ENCODE assay signal across 22 cellular contexts in the genomic region with DNA sequence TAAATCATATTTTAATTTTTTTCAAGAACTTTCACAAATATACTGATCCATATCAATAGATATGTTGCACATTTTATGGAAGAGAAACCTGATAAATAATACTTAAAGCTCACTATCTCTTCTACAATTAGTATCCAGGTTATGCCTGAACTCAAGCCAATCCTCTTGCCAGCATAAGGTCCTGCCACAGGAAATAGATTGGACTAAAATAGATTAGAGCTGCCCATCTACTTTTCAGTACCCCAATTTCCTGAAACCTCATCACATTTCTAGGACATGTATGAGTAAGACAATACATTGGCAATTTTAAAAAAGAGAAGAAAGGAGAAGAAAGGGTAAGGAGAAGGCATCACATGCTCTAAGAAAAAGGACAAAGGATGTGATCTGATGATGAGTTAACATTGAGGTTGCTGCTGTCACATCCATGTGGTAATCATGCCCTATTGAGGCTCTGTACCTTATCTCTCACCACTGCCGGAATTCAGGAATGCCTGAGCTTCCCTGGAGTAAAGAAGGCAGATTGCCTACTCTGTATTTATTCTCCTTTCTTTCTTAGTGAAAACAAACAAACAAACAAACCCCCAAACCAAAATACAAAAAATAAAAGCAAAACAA.
A peak's percentile ranks its signal among the peaks of the same experiment; 100 is the strongest.
DNase-seq lines count a peak whose midpoint lies in the region; ATAC-seq and TF ChIP-seq lines count a peak whose summit lies in the region.
"Had no signal": no experiment of that assay in that cellular context is flagged by ENCODE, and none has a peak within 500 bp of the region (broad histone marks: within the 10 kb centered on the region; RNA-seq: fewer than 3 reads in every experiment).

No MANE protein-coding gene starts in this region.

- BruUV-seq in Caco-2 (replicated peaks; lab: Mats Ljungman, UMichigan) = no TSS peak

- no peaks in the 10 kb centered on the region for H3K9me3 Mint-ChIP-seq in stimulated activated effector memory CD8-positive, alpha-beta T cell treated with anti-CD3 and anti-CD28 coated beads, Interleukin-12 subunit alpha, Interleukin-12 subunit beta, amount 100 ng/mL, for 72 hours
- H3K9me3 Mint-ChIP-seq in Caco-2 (ENCODE audit: unreplicated experiment) = no peaks in the 10 kb centered on the region
- no peaks in the 10 kb centered on the region for H3K9me3 Mint-ChIP-seq in CD8-positive, alpha-beta T cell
- H3K9me3 Mint-ChIP-seq: CD4-positive, alpha-beta T cell had no signal

- peaks cover 5% of the 10 kb centered on the region for H3K4me1 Mint-ChIP-seq in stimulated activated effector memory CD8-positive, alpha-beta T cell treated with anti-CD3 and anti-CD28 coated beads, Interleukin-12 subunit alpha, Interleukin-12 subunit beta, amount 100 ng/mL, for 72 hours
- H3K4me1 Mint-ChIP-seq in Caco-2 (ENCODE audit: low read depth, unreplicated experiment) = peaks cover 7% of the 10 kb centered on the region
- no peaks in the 10 kb centered on the region for H3K4me1 Mint-ChIP-seq in CD8-positive, alpha-beta T cell (ENCODE audit: low read depth)

- peak; percentile 60 for DNase-seq in HT1080 (ENCODE audit: low read depth)
- peak; percentile 29 for DNase-seq in fibroblast of pulmonary artery (ENCODE audit: low read depth)
- no peak for DNase-seq in stimulated activated effector memory CD8-positive, alpha-beta T cell treated with anti-CD3 and anti-CD28 coated beads, Interleukin-12 subunit alpha, Interleukin-12 subunit beta, amount 100 ng/mL, for 72 hours (ENCODE audit: low spot score in 2 of 2)
- DNase-seq in NK-92 treated with Interleukin-12 subunit alpha and Interleukin-12 subunit beta, amount 100 ng/mL, for 24 hours (lab: John Stamatoyannopoulos, UW) = no peak
- DNase-seq in Caco-2 = no peak
- no peak for DNase-seq in CD8-positive, alpha-beta T cell
- DNase-seq: CD4-positive, alpha-beta T cell; GM23248; HCEC 1CT; IMR-90; NCI-H1105; NCI-H146; NCI-H2029; NCI-H2227 treated with DMSO at 0.1 percent for 48 hours; NCI-H510A treated with DMSO at 0.1 percent for 48 hours; NCI-H748 treated with DMSO at 0.1 percent for 48 hours; SIG-M5; SK-N-SH had no signal

- intact Hi-C loops in Caco-2 (cut with micrococcal nuclease; ENCODE audit: unreplicated experiment) = no loop called here
- intact Hi-C loops in CD8-positive, alpha-beta T cell (cut with DNase I, micrococcal nuclease) = no loop called here

- CTCF ChIA-PET in Caco-2 (lab: Charles Lee) = no interaction called here
- CTCF ChIA-PET in CD8-positive, alpha-beta T cell (lab: Charles Lee) = no interaction called here

- peak overlapping the region; percentile 75 for H3K27ac Mint-ChIP-seq in stimulated activated effector memory CD8-positive, alpha-beta T cell treated with anti-CD3 and anti-CD28 coated beads, Interleukin-12 subunit alpha, Interleukin-12 subunit beta, amount 100 ng/mL, for 72 hours
- H3K27ac Mint-ChIP-seq in Caco-2 (ENCODE audit: unreplicated experiment) = no peak overlapping the region
- H3K27ac Mint-ChIP-seq in CD8-positive, alpha-beta T cell = no peak overlapping the region
- H3K27ac Mint-ChIP-seq: CD4-positive, alpha-beta T cell had no signal

- H3K27ac ChIP-seq in angular gyrus (ENCODE audit: low read depth, low read length) = peak overlapping the region; percentile 29
- no peak overlapping the region for H3K27ac ChIP-seq in CD8-positive, alpha-beta T cell (ENCODE audit: low read depth, low read length)
- H3K27ac ChIP-seq: BLaER1, GM23248, KMS-11 had no signal

- TF ChIP-seq CTCF in fibroblast of pulmonary artery (IDR thresholded peaks at IDR 0.05; ENCODE audit: low read length, missing control alignments) = no peak
- no peak for TF ChIP-seq CTCF in Caco-2 (IDR thresholded peaks at IDR 0.05; ENCODE audit: insufficient read depth in 1 of 2, low read depth in 1 of 2, low read length in 1 of 2, severe bottlenecking in 1 of 2, unreplicated experiment in 1 of 2)
- TF ChIP-seq CTCF in CD8-positive, alpha-beta T cell (IDR thresholded peaks at IDR 0.05) = no peak

- H3K36me3 Mint-ChIP-seq in stimulated activated effector memory CD8-positive, alpha-beta T cell treated with anti-CD3 and anti-CD28 coated beads, Interleukin-12 subunit alpha, Interleukin-12 subunit beta, amount 100 ng/mL, for 72 hours = peaks cover 67% of the 10 kb centered on the region
- no peaks in the 10 kb centered on the region for H3K36me3 Mint-ChIP-seq in Caco-2 (ENCODE audit: insufficient read depth, unreplicated experiment)
- peaks cover 17% of the 10 kb centered on the region for H3K36me3 Mint-ChIP-seq in CD8-positive, alpha-beta T cell

- no peaks in the 10 kb centered on the region for H3K27me3 ChIP-seq in Caco-2 (replicated peaks; ENCODE audit: control insufficient read depth, insufficient read depth, low read length)
- no peaks in the 10 kb centered on the region for H3K27me3 ChIP-seq in CD8-positive, alpha-beta T cell (ENCODE audit: insufficient read depth, low read length)
- H3K27me3 ChIP-seq: BLaER1 had no signal

- no peak for ATAC-seq in stimulated activated effector memory CD8-positive, alpha-beta T cell treated with anti-CD3 and anti-CD28 coated beads, Interleukin-12 subunit alpha, Interleukin-12 subunit beta, amount 100 ng/mL, for 72 hours
- ATAC-seq in CD8-positive, alpha-beta T cell = no peak
- ATAC-seq: Panc1 had no signal

- H3K36me3 ChIP-seq in Caco-2 (ENCODE audit: control insufficient read depth, insufficient read depth, low read length) = no peaks in the 10 kb centered on the region
- no peaks in the 10 kb centered on the region for H3K36me3 ChIP-seq in CD8-positive, alpha-beta T cell (ENCODE audit: insufficient read depth, low read length)
- H3K36me3 ChIP-seq: BLaER1 had no signal

- POLR2A ChIA-PET in Caco-2 (lab: Charles Lee) = no interaction called here
- POLR2A ChIA-PET in CD8-positive, alpha-beta T cell (lab: Charles Lee) = no interaction called here

- H3K4me1 ChIP-seq in Caco-2 = no peaks in the 10 kb centered on the region
- no peaks in the 10 kb centered on the region for H3K4me1 ChIP-seq in CD8-positive, alpha-beta T cell (ENCODE audit: insufficient read depth, low read length)
- H3K4me1 ChIP-seq: BLaER1 had no signal

- no peaks in the 10 kb centered on the region for H3K27me3 Mint-ChIP-seq in Caco-2 (ENCODE audit: insufficient read depth, unreplicated experiment)
- H3K27me3 Mint-ChIP-seq in CD8-positive, alpha-beta T cell (ENCODE audit: low read depth) = no peaks in the 10 kb centered on the region
- H3K27me3 Mint-ChIP-seq: CD4-positive, alpha-beta T cell had no signal

- no peak overlapping the region for H3K4me3 Mint-ChIP-seq in stimulated activated effector memory CD8-positive, alpha-beta T cell treated with anti-CD3 and anti-CD28 coated beads, Interleukin-12 subunit alpha, Interleukin-12 subunit beta, amount 100 ng/mL, for 72 hours
- H3K4me3 Mint-ChIP-seq in Caco-2 (ENCODE audit: unreplicated experiment) = no peak overlapping the region
- H3K4me3 Mint-ChIP-seq in CD8-positive, alpha-beta T cell = no peak overlapping the region
- H3K4me3 Mint-ChIP-seq: CD4-positive, alpha-beta T cell had no signal

- no peak overlapping the region for H3K4me3 ChIP-seq in fibroblast of pulmonary artery (replicated peaks; ENCODE audit: low read depth, low read length)
- H3K4me3 ChIP-seq in Caco-2 (ENCODE audit: low read depth, low read length) = no peak overlapping the region
- H3K4me3 ChIP-seq in CD8-positive, alpha-beta T cell (ENCODE audit: low read depth, low read length) = no peak overlapping the region
- H3K4me3 ChIP-seq: BLaER1, GM23248 had no signal

- H3K9me3 ChIP-seq in Caco-2 = peaks cover 12% of the 10 kb centered on the region
- no peaks in the 10 kb centered on the region for H3K9me3 ChIP-seq in CD8-positive, alpha-beta T cell (ENCODE audit: low read length)
- H3K9me3 ChIP-seq: BLaER1 had no signal

Comparison
In these comparisons a context has a peak if more than half of its experiments do, and no peak if none do; other contexts are left out.
1. DNase-seq: peak in HT1080 (single experiment) and fibroblast of pulmonary artery (single experiment); none in stimulated activated effector memory CD8-positive, alpha-beta T cell treated with anti-CD3 and anti-CD28 coated beads, Interleukin-12 subunit alpha, Interleukin-12 subunit beta, amount 100 ng/mL, for 72 hours (0 of 2), NK-92 treated with Interleukin-12 subunit alpha and Interleukin-12 subunit beta, amount 100 ng/mL, for 24 hours (single experiment), Caco-2 (0 of 2) and CD8-positive, alpha-beta T cell (0 of 7).